1 cellular context compared by ENCODE assay signal in the genomic region with DNA sequence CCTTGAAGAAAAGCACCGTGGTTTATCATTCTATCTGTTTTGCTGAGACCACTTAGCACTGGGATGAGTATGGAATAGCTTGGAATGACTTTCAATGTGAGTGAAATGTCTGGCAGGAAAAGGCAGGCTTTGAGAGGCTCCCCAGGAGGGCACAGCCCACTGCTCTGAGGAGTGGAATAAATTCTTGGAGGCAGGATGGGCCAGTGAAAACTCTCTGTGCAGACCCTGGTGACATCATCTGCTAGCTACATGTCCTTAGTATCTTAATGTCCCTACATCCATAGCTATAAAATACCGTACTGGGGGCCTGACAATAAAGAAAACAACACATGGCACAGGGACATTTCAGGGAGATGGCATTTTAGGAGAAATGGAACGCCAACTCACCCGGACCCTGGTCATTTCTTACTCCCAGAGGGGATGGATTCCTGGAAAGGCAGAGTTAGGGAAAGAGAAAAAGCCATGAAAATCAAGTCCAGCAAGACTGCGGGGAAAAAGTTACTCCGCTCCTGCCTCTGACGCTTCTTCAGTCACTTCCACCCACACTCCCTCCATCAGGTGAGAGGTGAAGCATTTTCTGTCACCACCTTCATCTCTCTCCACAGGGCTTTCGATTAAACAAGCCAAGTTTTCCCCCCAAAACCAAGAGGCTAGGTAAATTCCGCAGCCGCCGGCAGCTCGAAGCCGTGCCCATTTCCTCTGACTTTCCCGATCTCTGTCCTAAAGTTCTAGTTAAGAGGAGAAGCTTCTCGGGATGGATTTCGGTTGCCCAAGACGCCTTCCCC.
TF ChIP-seq lines count a peak whose summit lies in the region.

No MANE protein-coding gene starts in this region.

TF ChIP-seq in GM12878, 131 proteins besides CTCF, POLR2A, EP300 and RAD21:
- TF ChIP-seq GABPA (IDR thresholded peaks at IDR 0.05; ENCODE audit: low read depth) (no peak), EGR1 (IDR thresholded peaks at IDR 0.05; ENCODE audit: borderline replicate concordance in 1 of 2, low read depth in 2 of 2, low read length in 2 of 2) (no peak), BCLAF1 (IDR thresholded peaks at IDR 0.05) (no peak), MTA3 (IDR thresholded peaks at IDR 0.05; ENCODE audit: borderline replicate concordance, low read length) (no peak), MYB (IDR thresholded peaks at IDR 0.05; ENCODE audit: borderline replicate concordance, low read depth, low read length) (no peak), KLF5 (IDR thresholded peaks at IDR 0.05; ENCODE audit: partially characterized antibody) (no peak), ZNF24 (IDR thresholded peaks at IDR 0.05) (no peak), IRF3 (IDR thresholded peaks at IDR 0.05) (no peak), RB1 (IDR thresholded peaks at IDR 0.05; ENCODE audit: borderline replicate concordance) (no peak), NR2C1 (IDR thresholded peaks at IDR 0.05) (no peak), CBFB (IDR thresholded peaks at IDR 0.05; ENCODE audit: low read depth) (no peak), NFXL1 (IDR thresholded peaks at IDR 0.05; ENCODE audit: borderline replicate concordance) (no peak), SKIL (IDR thresholded peaks at IDR 0.05; ENCODE audit: low read depth, poor library complexity, severe bottlenecking) (no peak), ZNF384 (IDR thresholded peaks at IDR 0.05; ENCODE audit: borderline replicate concordance, low read depth, low read length) (no peak), E2F4 (IDR thresholded peaks at IDR 0.05; ENCODE audit: low read depth, low read length) (no peak)
- TF ChIP-seq, protein P1, sequence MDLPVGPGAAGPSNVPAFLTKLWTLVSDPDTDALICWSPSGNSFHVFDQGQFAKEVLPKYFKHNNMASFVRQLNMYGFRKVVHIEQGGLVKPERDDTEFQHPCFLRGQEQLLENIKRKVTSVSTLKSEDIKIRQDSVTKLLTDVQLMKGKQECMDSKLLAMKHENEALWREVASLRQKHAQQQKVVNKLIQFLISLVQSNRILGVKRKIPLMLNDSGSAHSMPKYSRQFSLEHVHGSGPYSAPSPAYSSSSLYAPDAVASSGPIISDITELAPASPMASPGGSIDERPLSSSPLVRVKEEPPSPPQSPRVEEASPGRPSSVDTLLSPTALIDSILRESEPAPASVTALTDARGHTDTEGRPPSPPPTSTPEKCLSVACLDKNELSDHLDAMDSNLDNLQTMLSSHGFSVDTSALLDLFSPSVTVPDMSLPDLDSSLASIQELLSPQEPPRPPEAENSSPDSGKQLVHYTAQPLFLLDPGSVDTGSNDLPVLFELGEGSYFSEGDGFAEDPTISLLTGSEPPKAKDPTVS (IDR thresholded peaks at IDR 0.05; ENCODE audit: low read depth, low read length), result no peak
